In genomic region chr9:38079410-38080105, GRCh38 we compare ENCODE assay signal across 13 cellular contexts. TPM values are rescaled to one million over a fixed set of nuclear protein-coding genes. Genes with fewer than 3 reads are reported as not detected.
A peak's percentile ranks its signal among the peaks of the same experiment; 100 is the strongest.
DNase-seq lines count a peak whose midpoint lies in the region; ATAC-seq, FAIRE-seq and TF ChIP-seq lines count a peak whose summit lies in the region.
"Had no signal": no experiment of that assay in that cellular context is flagged by ENCODE, and none has a peak within 500 bp of the region (broad histone marks: within the 10 kb centered on the region; RNA-seq: fewer than 3 reads in every experiment).

No MANE protein-coding gene starts in this region.

- H4K91ac ChIP-seq in H1 (replicated peaks; ENCODE audit: insufficient read length, low read length), result no peak overlapping the region

- H3K4ac ChIP-seq in H1 (replicated peaks; ENCODE audit: insufficient read length, low read depth, low read length), result no peak overlapping the region

- no peaks in the 10 kb centered on the region for H3K79me2 ChIP-seq in H1 (ENCODE audit: control insufficient read depth in 1 of 2, insufficient read depth in 2 of 2, low read length in 2 of 2)

- 0 out of 2 replicates have a peak overlapping the region, but pooled peaks have one; percentile 16 for H2BK5ac ChIP-seq in H1 (ENCODE audit: low read depth, low read length)

- H3K23me2 ChIP-seq in H1 (ENCODE audit: low read depth, low read length), result no peaks in the 10 kb centered on the region

- CTCF ChIA-PET in H1 (lab: Charles Lee; ENCODE audit: partially characterized antibody), result interaction anchor here (0.5 to 1.8 kb wide), 6 partner anchors 8 to 169 kb away, joined by 3 to 8 read pairs (median 4); no protein-coding TSS in a partner anchor

- H4K20me1 ChIP-seq in H1 (replicated peaks in 1 of 2; ENCODE audit: control insufficient read depth in 1 of 2, insufficient read depth in 2 of 2, low read length in 2 of 2), result no peaks in the 10 kb centered on the region
- H4K20me1 ChIP-seq: BLaER1 had no signal

- H3K27me3 Mint-ChIP-seq in osteocyte (ENCODE audit: unreplicated experiment), result no peaks in the 10 kb centered on the region

- H3K4me3 Mint-ChIP-seq in osteocyte (ENCODE audit: unreplicated experiment), result no peak overlapping the region

- H3K27me3 ChIP-seq in H1 (replicated peaks in 1 of 4; ENCODE audit: control insufficient read depth in 3 of 4, extremely low read depth in 1 of 4, insufficient read depth in 3 of 4, low read length in 3 of 4), result no peaks in the 10 kb centered on the region
- H3K27me3 ChIP-seq: ascending aorta, BLaER1 had no signal

- no peak overlapping the region for H2BK15ac ChIP-seq in H1 (ENCODE audit: low read length)

- DNase-seq in D341Med (ENCODE audit: low spot score) (peak; percentile 84), MV-4-11 (lab: John Stamatoyannopoulos, UW) (peak; percentile 68), H1 (ENCODE audit: low read depth in 1 of 2, low spot score in 2 of 2) (peak in 1 of 2 experiments; percentile 35), osteocyte (ENCODE audit: extremely low spot score, unreplicated experiment) (peak; percentile 46), HT-29 (ENCODE audit: low spot score) (no peak), DMS79 treated with DMSO at 0.1 percent for 48 hours (lab: John Stamatoyannopoulos, UW) (no peak)
- DNase-seq: NCI-H1436 had no signal

- no peak for TF ChIP-seq RAD21 in H1 (IDR thresholded peaks at IDR 0.05 in 1 of 2, conservative IDR thresholded peaks at IDR 0.05 in 1 of 2; ENCODE audit: low read depth in 2 of 2, low read length in 2 of 2)

- 87% methylated on average over 12 of the region's 12 CpGs; no CpG with 5 or more reads in 1 of the 2 experiments for WGBS in H1 (ENCODE audit: extremely low coverage in 1 of 2, insufficient coverage in 1 of 2, insufficient read length in 1 of 2, insufficient replicate concordance in 2 of 2, low coverage in 1 of 2, low lambda C conversion rate in 2 of 2, missing lambda C conversion rate in 1 of 2), 2 experiments

- H3K27ac ChIP-seq in H1 (ENCODE audit: low read depth, low read length), result no peak overlapping the region
- H3K27ac ChIP-seq: ascending aorta, BLaER1, HL-60 had no signal

- no peak overlapping the region for H3K18ac ChIP-seq in H1 (ENCODE audit: extremely low read depth, low read length)

- H3K36me3 ChIP-seq in H1 (ENCODE audit: control insufficient read depth in 2 of 4, insufficient read depth in 4 of 4, low read length in 3 of 4), result no peaks in the 10 kb centered on the region
- H3K36me3 ChIP-seq: ascending aorta, BLaER1 had no signal

- no peak overlapping the region for H3K27ac Mint-ChIP-seq in osteocyte (ENCODE audit: unreplicated experiment)

- peaks cover 0 to 3% of the 10 kb centered on the region in 2 experiments; a peak in 1 of 4 replicates for H3K9me3 ChIP-seq in H1 (ENCODE audit: insufficient read depth in 2 of 2, low read depth in 1 of 2, low read length in 1 of 2)
- H3K9me3 ChIP-seq: ascending aorta had no signal

- H3K14ac ChIP-seq in H1 (ENCODE audit: insufficient read length), result no peak overlapping the region

- H3K79me1 ChIP-seq in H1 (ENCODE audit: low read depth, low read length), result no peaks in the 10 kb centered on the region

- H3K4me3 ChIP-seq in H1 (ENCODE audit: extremely low read depth in 1 of 4, insufficient read depth in 2 of 4, low read depth in 3 of 4, low read length in 4 of 4), result no peak overlapping the region
- H3K4me3 ChIP-seq: ascending aorta, BLaER1 had no signal

- no peak overlapping the region for H2BK120ac ChIP-seq in H1 (replicated peaks; ENCODE audit: low read depth, low read length)

- FAIRE-seq in H1 (lab: Jason Lieb, UNC), result no peak
- FAIRE-seq: islet of Langerhans had no signal

- TF ChIP-seq CTCF in H1 (IDR thresholded peaks at IDR 0.05; ENCODE audit: control extremely low read depth in 1 of 3, insufficient read depth in 1 of 3, low read depth in 1 of 3, low read length in 3 of 3) (no peak), osteocyte (IDR thresholded peaks at IDR 0.05) (no peak)

- H3K36me3 Mint-ChIP-seq in osteocyte (ENCODE audit: unreplicated experiment), result no peaks in the 10 kb centered on the region

- H3K4me2 ChIP-seq in H1 (ENCODE audit: insufficient read depth in 1 of 2, low read depth in 2 of 2, low read length in 2 of 2), result no peak overlapping the region
- H3K4me2 ChIP-seq: BLaER1 had no signal

- ATAC-seq in HG03354 (IDR thresholded peaks at IDR 0.05; ENCODE audit: poor library complexity, severe bottlenecking, unreplicated experiment) (no peak), GM21447 (IDR thresholded peaks at IDR 0.05; ENCODE audit: unreplicated experiment) (no peak)

- POLR2A ChIA-PET in H1 (lab: Charles Lee; ENCODE audit: partially characterized antibody), result interaction anchor here (1.0 to 1.3 kb wide), 2 partner anchors 8 to 13 kb away, joined by 3 to 4 read pairs; no protein-coding TSS in a partner anchor

- peaks cover 8% of the 10 kb centered on the region for H3K4me1 Mint-ChIP-seq in osteocyte (ENCODE audit: unreplicated experiment)

- no peak overlapping the region for H2AK5ac ChIP-seq in H1 (ENCODE audit: low read depth, low read length)

- H2BK20ac ChIP-seq in H1 (ENCODE audit: low read length), result no peak overlapping the region

- no peak overlapping the region for H2AFZ ChIP-seq in H1 (ENCODE audit: low read length)

- TF ChIP-seq EP300 in H1 (IDR thresholded peaks at IDR 0.05; ENCODE audit: borderline replicate concordance in 1 of 2, low read depth in 2 of 2, low read length in 2 of 2), result no peak

- no peak overlapping the region for H3K9ac ChIP-seq in H1 (replicated peaks in 1 of 4; ENCODE audit: extremely low read depth in 1 of 4, low read depth in 3 of 4, low read length in 3 of 4)
- H3K9ac ChIP-seq: BLaER1 had no signal

- TF ChIP-seq POLR2A in H1 (IDR thresholded peaks at IDR 0.05; ENCODE audit: control extremely low read depth in 1 of 2, low read depth in 2 of 2, low read length in 2 of 2), result no peak

- no peak overlapping the region for H2BK12ac ChIP-seq in H1 (ENCODE audit: low read depth, low read length)

- no peak overlapping the region for H3K23ac ChIP-seq in H1 (ENCODE audit: insufficient read length)

- no peak overlapping the region for H4K5ac ChIP-seq in H1 (ENCODE audit: insufficient read length, low read depth, low read length)

- peaks cover 0 to 3% (median 0%) of the 10 kb centered on the region in 4 experiments; a peak in 2 of 7 replicates for H3K4me1 ChIP-seq in H1 (replicated peaks in 1 of 4; ENCODE audit: control insufficient read depth in 3 of 4, insufficient read depth in 4 of 4, low read length in 3 of 4)

- no peaks in the 10 kb centered on the region for H3K9me3 Mint-ChIP-seq in osteocyte (ENCODE audit: unreplicated experiment)

- no peak overlapping the region for H4K8ac ChIP-seq in H1 (ENCODE audit: extremely low read depth, insufficient read depth, low read length)

- no peak overlapping the region for H3K56ac ChIP-seq in H1 (replicated peaks; ENCODE audit: insufficient read length, low read depth, low read length)

TF ChIP-seq in H1, 55 proteins besides CTCF, POLR2A, EP300 and RAD21:
- TF ChIP-seq RBBP5 (IDR thresholded peaks at IDR 0.05; ENCODE audit: borderline replicate concordance, low read depth, low read length) (no peak), EGR1 (IDR thresholded peaks at IDR 0.05; ENCODE audit: borderline replicate concordance, low read depth, low read length) (no peak), CREB1 (IDR thresholded peaks at IDR 0.05) (no peak), HDAC6 (IDR thresholded peaks at IDR 0.05; ENCODE audit: low read depth, low read length) (no peak), SP4 (IDR thresholded peaks at IDR 0.05; ENCODE audit: low read length) (no peak), ATF3 (IDR thresholded peaks at IDR 0.05; ENCODE audit: insufficient read depth, low read depth, low read length) (no peak)

RNA-seq across cellular contexts. Expression of gene SHB, which starts 10.5 kb away (rescaled TPM):
- 12.6 and 13.7 TPM in 2 replicates for total RNA-seq in H1 (2021; fragmentation: NEBNext Ultra II Directional; extraction: Animal tissue kit (Norgen Biotek cat#: 25700))
- polyA plus RNA-seq in H1 (2011; rRNA removed), result 4.1 and 7.1 TPM in 2 replicates
- 7.7 TPM for polyA plus RNA-seq in H1 (2011; cell fraction: cytosol; rRNA removed)
- polyA plus RNA-seq in H1 (2011; cell fraction: nucleus; rRNA removed), result 8.0 TPM
- polyA plus RNA-seq in H1 (2012, experiment 1 of 2), result 5.9 to 8.4 TPM (median 7.6 TPM) in 4 replicates
- polyA plus RNA-seq in H1 (2012, experiment 2 of 2), result 6.2 TPM
- 4.7 TPM for polyA plus RNA-seq in H1 (2013, experiment 1 of 2)
- 5.2 TPM for polyA plus RNA-seq in H1 (2013, experiment 2 of 2)
- 3.8 and 6.1 TPM in 2 replicates for polyA minus RNA-seq in H1 (2011; rRNA and poly(A)+ RNA removed)
- 9.8 TPM for polyA minus RNA-seq in H1 (2011; cell fraction: cytosol; rRNA and poly(A)+ RNA removed)
- polyA minus RNA-seq in H1 (2011; cell fraction: nucleus; rRNA and poly(A)+ RNA removed), result 12.9 TPM
- total RNA-seq in osteocyte, result 16.7 and 18.3 TPM in 2 replicates
- 54.8 and 65.4 TPM in 2 replicates for total RNA-seq in HT-29 (2014; rRNA removed; shearing (Covaris generic))

Comparison
In these comparisons a context has a peak if more than half of its experiments do, and no peak if none do; other contexts are left out.
1. DNase-seq: peak in D341Med (single experiment), MV-4-11 (single experiment) and osteocyte (single experiment); none in HT-29 (single experiment) and DMS79 treated with DMSO at 0.1 percent for 48 hours (single experiment).